ENCODE assay signal across 13 cellular contexts in the genomic region with DNA sequence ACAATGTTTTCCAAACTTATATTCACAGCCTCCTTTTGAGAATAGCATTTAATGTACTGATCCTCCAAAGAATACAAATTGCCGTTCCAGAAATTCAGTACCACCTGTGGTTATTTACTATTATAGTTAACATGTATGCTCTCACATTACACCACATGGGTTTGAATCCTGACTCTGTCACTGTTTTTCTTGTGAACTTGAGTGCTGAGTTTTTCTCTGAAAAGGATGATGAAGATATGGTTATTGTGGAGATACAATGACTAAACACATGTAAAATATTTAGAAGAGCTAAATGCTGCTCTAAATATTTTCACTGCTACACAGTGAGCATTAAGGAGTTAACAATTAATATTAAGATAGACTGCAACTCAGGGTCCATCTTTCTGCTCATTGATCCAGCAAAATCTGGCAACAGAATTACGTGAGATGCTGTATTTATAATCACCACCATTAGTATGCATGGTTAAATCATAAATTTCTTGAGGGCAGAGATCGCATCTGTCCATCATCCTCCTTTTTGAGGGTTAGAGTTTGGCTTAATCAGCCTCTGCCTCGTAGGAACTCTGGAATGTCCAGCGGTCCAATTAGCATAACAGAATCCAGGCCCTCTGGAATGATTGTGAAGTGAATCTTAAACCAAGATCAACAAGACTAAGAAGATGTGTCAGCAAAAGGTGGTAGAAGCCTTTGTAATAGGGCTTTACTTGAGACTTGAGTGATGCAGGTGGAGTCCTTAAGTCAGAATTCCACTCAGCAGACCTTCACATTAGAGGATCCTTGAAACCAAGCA.
DNase-seq lines count a peak whose midpoint lies in the region; ATAC-seq and TF ChIP-seq lines count a peak whose summit lies in the region.
"Had no signal": no experiment of that assay in that cellular context is flagged by ENCODE, and none has a peak within 500 bp of the region (broad histone marks: within the 10 kb centered on the region; RNA-seq: fewer than 3 reads in every experiment).

No MANE protein-coding gene starts in this region.

- H2AFZ ChIP-seq in OCI-LY7 (ENCODE audit: low read length), result peak overlapping the region; percentile 70

- ATAC-seq in GM18909 (IDR thresholded peaks at IDR 0.05; ENCODE audit: poor library complexity, unreplicated experiment) (peak; percentile 17), GM19397 (IDR thresholded peaks at IDR 0.05; ENCODE audit: unreplicated experiment) (no peak)
- no peak for ATAC-seq in stimulated activated naive CD8-positive, alpha-beta T cell treated with anti-CD3 and anti-CD28 coated beads, Interleukin-15, Interleukin-2, amounts not matched to agents 100 U/mL and 50 U/mL, for 24 hours
- ATAC-seq: gastroesophageal sphincter, left cardiac atrium, Right ventricle myocardium inferior had no signal

- no peaks in the 10 kb centered on the region for H3K36me3 ChIP-seq in OCI-LY7 (ENCODE audit: insufficient read depth, low read length)
- H3K36me3 ChIP-seq: gastroesophageal sphincter had no signal

- intact Hi-C loops in OCI-LY7 (cut with micrococcal nuclease; ENCODE audit: unreplicated experiment), result no loop called here

- H3K9me2 ChIP-seq in OCI-LY7 (ENCODE audit: insufficient read depth, low read length), result no peaks in the 10 kb centered on the region

- no peak overlapping the region for H3K4me3 ChIP-seq in OCI-LY7 (ENCODE audit: low read depth, low read length, poor library complexity, severe bottlenecking)
- H3K4me3 ChIP-seq: coronary artery, gastroesophageal sphincter had no signal

- H3K4me2 ChIP-seq in OCI-LY7 (ENCODE audit: low read length), result peak overlapping the region; percentile 67

- H3K4me1 ChIP-seq in OCI-LY7 (ENCODE audit: insufficient read depth, low read length, poor library complexity, severe bottlenecking), result peaks cover 26% of the 10 kb centered on the region

- no peak overlapping the region for H3K27ac ChIP-seq in OCI-LY7 (ENCODE audit: low read depth, low read length, poor library complexity, severe bottlenecking)
- H3K27ac ChIP-seq: coronary artery, gastroesophageal sphincter had no signal

- CTCF ChIA-PET in OCI-LY7 (lab: Charles Lee; ENCODE audit: unreplicated experiment), result no interaction called here

- POLR2A ChIA-PET in OCI-LY7 (lab: Charles Lee), result no interaction called here

- no peak for TF ChIP-seq CTCF in OCI-LY7 (conservative IDR thresholded peaks at IDR 0.05; ENCODE audit: low read length)

- no TSS peak for BruUV-seq in OCI-LY7 (replicated peaks; lab: Mats Ljungman, UMichigan)

- H3K79me2 ChIP-seq in OCI-LY7 (ENCODE audit: insufficient read depth, low read depth, low read length), result no peaks in the 10 kb centered on the region

- no peaks in the 10 kb centered on the region for H4K20me1 ChIP-seq in OCI-LY7 (ENCODE audit: insufficient read depth, low read length)

- DNase-seq in OCI-LY7 (ENCODE audit: low spot score), result no peak
- peak; percentile 46 for DNase-seq in fibroblast of peridontal ligament (ENCODE audit: extremely low read depth)
- peak; percentile 40 for DNase-seq in retina
- no peak for DNase-seq in stimulated activated naive CD8-positive, alpha-beta T cell treated with anti-CD3 and anti-CD28 coated beads, Interleukin-15, Interleukin-2, amounts not matched to agents 100 U/mL and 50 U/mL, for 24 hours
- DNase-seq in DMS 273 (lab: John Stamatoyannopoulos, UW; ENCODE audit: unreplicated experiment), result no peak
- DNase-seq: activated naive CD4-positive, alpha-beta T cell treated with Interleukin-2 at 50 U/mL for 16 hours; left cardiac atrium; NCI-H510A had no signal

- peaks cover 10% of the 10 kb centered on the region; the same call in 1 of the 2 replicates for H3K9me3 ChIP-seq in OCI-LY7 (ENCODE audit: low read length)

Comparison
In these comparisons a context has a peak if more than half of its experiments do, and no peak if none do; other contexts are left out.
1. DNase-seq: peak in fibroblast of peridontal ligament (single experiment) and retina (single experiment); none in OCI-LY7 (single experiment), stimulated activated naive CD8-positive, alpha-beta T cell treated with anti-CD3 and anti-CD28 coated beads, Interleukin-15, Interleukin-2, amounts not matched to agents 100 U/mL and 50 U/mL, for 24 hours (single experiment) and DMS 273 (single experiment).